10 cellular contexts compared by ENCODE assay signal in the genomic region with DNA sequence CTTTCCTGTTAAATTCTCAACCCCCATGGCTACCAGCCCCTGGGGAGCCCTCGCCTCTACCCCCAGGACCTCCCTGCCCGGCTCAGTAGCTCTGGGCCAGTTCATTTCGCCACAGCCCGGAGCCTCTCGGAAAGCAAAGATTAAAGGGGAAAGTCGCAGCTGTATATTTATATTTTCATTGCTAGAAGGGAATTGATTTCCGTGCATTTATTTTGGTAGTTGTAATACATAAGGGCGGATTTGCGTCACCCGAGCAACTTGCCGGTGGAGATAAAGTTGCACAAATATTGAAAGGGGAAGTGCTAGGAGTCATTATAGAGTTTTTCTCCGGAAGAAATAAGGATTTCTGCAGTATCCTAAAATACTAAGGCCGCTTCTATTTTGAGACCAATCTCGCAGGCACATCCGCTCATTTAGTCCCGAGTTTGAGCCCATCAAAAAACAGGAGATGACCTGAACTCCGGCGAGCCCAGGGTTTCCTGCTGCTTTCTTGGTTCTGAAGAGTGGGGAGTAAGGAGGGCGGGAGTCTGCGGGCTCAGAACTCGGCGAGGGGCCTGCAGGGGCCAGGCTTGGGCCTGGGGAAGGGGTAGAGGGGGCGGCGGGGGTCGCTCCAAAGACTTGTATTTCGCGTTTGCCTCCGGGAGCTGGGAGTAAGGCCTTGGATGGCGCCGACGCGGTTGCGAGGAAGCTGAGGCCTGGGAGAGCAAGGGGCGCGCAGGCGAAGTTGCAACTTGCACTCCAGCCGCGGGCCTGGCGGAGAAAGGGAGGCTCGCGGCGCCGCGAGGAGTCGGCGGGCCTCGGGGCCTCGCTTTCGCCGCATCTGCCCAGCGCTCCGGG. TPM values are rescaled to one million over a fixed set of nuclear protein-coding genes. Genes with fewer than 3 reads are reported as not detected.
DNase-seq lines count a peak whose midpoint lies in the region; ATAC-seq and TF ChIP-seq lines count a peak whose summit lies in the region.
"Had no signal": no experiment of that assay in that cellular context is flagged by ENCODE, and none has a peak within 500 bp of the region (broad histone marks: within the 10 kb centered on the region; RNA-seq: fewer than 3 reads in every experiment).

No MANE protein-coding gene starts in this region.

- H3K9me3 ChIP-seq in HUES48 (ENCODE audit: control insufficient read depth, insufficient read depth, low read length) (no peaks in the 10 kb centered on the region), iPS-18c (ENCODE audit: control insufficient read depth, insufficient read depth, low read length) (no peaks in the 10 kb centered on the region), gastrocnemius medialis (no peaks in the 10 kb centered on the region)

- peaks cover 22% of the 10 kb centered on the region for H3K4me1 ChIP-seq in HUES48 (ENCODE audit: control insufficient read depth, insufficient read depth, low read length)
- peaks cover 8 to 17% of the 10 kb centered on the region in 2 donors for H3K4me1 ChIP-seq in gastrocnemius medialis

- H3K27me3 ChIP-seq in HUES48 (ENCODE audit: control insufficient read depth, insufficient read depth, low read length) (peaks cover 84% of the 10 kb centered on the region), gastrocnemius medialis (no peaks in the 10 kb centered on the region)

- TF ChIP-seq POLR2A in gastrocnemius medialis (IDR thresholded peaks at IDR 0.05): peak in 1 of 2 donors; percentile 51

- H3K36me3 ChIP-seq in HUES48 (ENCODE audit: control insufficient read depth, insufficient read depth, low read length) (no peaks in the 10 kb centered on the region), gastrocnemius medialis (peaks cover 0 to 2% of the 10 kb centered on the region in 2 donors)

- TF ChIP-seq CTCF in astrocyte of the spinal cord (IDR thresholded peaks at IDR 0.05; ENCODE audit: low read depth, low read length): no peak
- no peak for TF ChIP-seq CTCF in gastrocnemius medialis (IDR thresholded peaks at IDR 0.05 in 4 of 5, conservative IDR thresholded peaks at IDR 0.05 in 1 of 5)

- intact Hi-C loops in gastrocnemius medialis (cut with DNase I; ENCODE audit: low total_unique reads): loop anchor here (5.0 to 10.0 kb wide), 3 partner anchors 241 to 1588 kb away; partner anchors contain the start of gene DUSP10

- no peak for ATAC-seq in gastrocnemius medialis
- no peak for ATAC-seq in HG03460 (IDR thresholded peaks at IDR 0.05; ENCODE audit: unreplicated experiment)

- DNase-seq in astrocyte of the spinal cord (ENCODE audit: low read depth, low spot score) (peak; percentile 55), gastrocnemius medialis (no peak)
- DNase-seq in activated CD4-positive, alpha-beta T cell treated with anti-CD3 and anti-CD28 coated beads, Interleukin-2, amount 50 U/mL, for 48 hours: no peak
- DNase-seq in stimulated activated CD4-positive, alpha-beta T cell treated with anti-CD3 and anti-CD28 coated beads, Interleukin-12 subunit alpha, Interleukin-12 subunit beta, amount 100 ng/mL, for 4 hours: no peak
- no peak for DNase-seq in activated CD4-positive, alpha-beta T cell treated with anti-CD3 and anti-CD28 coated beads, Interleukin-2, amount 50 U/mL, for 4 hours
- DNase-seq: kidney glomerular epithelial cell, NCI-H2029 had no signal

- in situ Hi-C loops in astrocyte of the spinal cord (cut with HindIII; ENCODE audit: low sequenced_read_pairs): no loop called here
- in situ Hi-C loops in gastrocnemius medialis (cut with MboI; ENCODE audit: low sequenced_read_pairs in 4 of 4): loop anchor here (10.0 kb wide), 3 partner anchors 62 to 558 kb away; no protein-coding TSS in a partner anchor

- no peak overlapping the region for H3K27ac ChIP-seq in HUES48 (ENCODE audit: low read depth, low read length)
- H3K27ac ChIP-seq in gastrocnemius medialis: peak overlapping the region; percentile 87 to 94 (median 90)

- H3K4me3 ChIP-seq in HUES48 (ENCODE audit: low read depth, low read length): peak overlapping the region; percentile 62
- H3K4me3 ChIP-seq in astrocyte of the spinal cord (ENCODE audit: low read depth, low read length): no peak overlapping the region
- peak overlapping the region; percentile 45 for H3K4me3 ChIP-seq in iPS-18c (ENCODE audit: insufficient read depth, low read depth, low read length)
- H3K4me3 ChIP-seq in gastrocnemius medialis: peak overlapping the region; percentile 8 to 70 (median 41)

- no peak overlapping the region for H3K9ac ChIP-seq in HUES48 (ENCODE audit: low read depth, low read length)

RNA-seq across cellular contexts. Expression of gene HLX, which starts 2.5 kb away (rescaled TPM):
- 1 to 10 TPM; 3.5 to 8.3 (median 6.4) TPM for total RNA-seq in gastrocnemius medialis
